Comparison of ENCODE assay signal across 7 cellular contexts in genomic region chr19:43377624-43378023, GRCh38. TPM values are rescaled to one million over a fixed set of nuclear protein-coding genes. Genes with fewer than 3 reads are reported as not detected.
"Had no signal": no experiment of that assay in that cellular context is flagged by ENCODE, and none has a peak within 500 bp of the region (broad histone marks: within the 10 kb centered on the region; RNA-seq: fewer than 3 reads in every experiment).

No MANE protein-coding gene starts in this region.

RNA-seq across cellular contexts. Expression of gene CD177, which starts 24.1 kb away (rescaled TPM):
- total RNA-seq: HT1080, IMR-90, K562 had no signal
- polyA plus RNA-seq: K562 had no signal

RNA-seq across cellular contexts. Expression of gene TEX101, which starts 37.1 kb away (rescaled TPM):
- total RNA-seq: GM23248, H1, H9, HFFc6, HT1080, IMR-90, K562 had no signal
- polyA plus RNA-seq: GM23248, IMR-90 had no signal
